In the genomic region with DNA sequence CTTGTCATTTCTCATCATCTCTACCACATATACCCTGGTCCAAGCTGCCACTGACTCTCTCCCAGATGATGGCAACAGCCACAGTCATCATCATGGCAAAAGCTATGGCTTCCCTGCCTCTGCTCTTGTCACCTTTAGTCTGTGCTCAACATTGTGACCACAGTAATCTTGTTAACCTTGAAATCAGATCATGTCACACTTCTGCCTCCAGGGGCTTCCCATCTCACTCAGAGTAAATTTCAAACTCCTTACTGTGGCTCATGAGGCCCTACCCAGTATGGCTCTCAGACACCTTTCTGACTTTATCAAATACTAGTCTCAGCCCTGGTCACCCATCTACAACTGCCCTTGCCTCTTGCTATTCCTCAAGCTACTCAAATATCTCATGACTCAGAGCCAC, we compare ENCODE assay signal across 19 cellular contexts. TPM values are rescaled to one million over a fixed set of nuclear protein-coding genes. Genes with fewer than 3 reads are reported as not detected.
DNase-seq lines count a peak whose midpoint lies in the region; ATAC-seq and FAIRE-seq lines count a peak whose summit lies in the region.
"Had no signal": no experiment of that assay in that cellular context is flagged by ENCODE, and none has a peak within 500 bp of the region (broad histone marks: within the 10 kb centered on the region; RNA-seq: fewer than 3 reads in every experiment).

No MANE protein-coding gene starts in this region.

- peaks cover 4% of the 10 kb centered on the region for H3K36me3 Mint-ChIP-seq in activated CD4-positive, alpha-beta T cell treated with anti-CD3 and anti-CD28 coated beads for 36 hours (ENCODE audit: low read depth)
- H3K36me3 Mint-ChIP-seq in activated CD4-positive, alpha-beta T cell treated with anti-CD3 and anti-CD28 coated beads, Interleukin-2, amount 10 ng/mL, durations not matched to agents 24 days and 14 days (ENCODE audit: low read depth) = peaks cover 12% of the 10 kb centered on the region
- H3K36me3 Mint-ChIP-seq in stimulated activated memory B cell treated with anti-CD40 and anti-IgM and Interleukin-4, amounts not matched to agents 10 μg/mL and 1 μg/mL and 100 μg/mL, for 72 hours = peaks cover 8% of the 10 kb centered on the region
- peaks cover 7% of the 10 kb centered on the region for H3K36me3 Mint-ChIP-seq in T-cell

- H3K9me3 Mint-ChIP-seq in activated CD4-positive, alpha-beta T cell treated with anti-CD3 and anti-CD28 coated beads for 36 hours (ENCODE audit: low read depth) = peaks cover 15% of the 10 kb centered on the region
- peaks cover 22% of the 10 kb centered on the region for H3K9me3 Mint-ChIP-seq in activated CD4-positive, alpha-beta T cell treated with anti-CD3 and anti-CD28 coated beads, Interleukin-2, amount 10 ng/mL, durations not matched to agents 24 days and 14 days
- peaks cover 7% of the 10 kb centered on the region for H3K9me3 Mint-ChIP-seq in stimulated activated memory B cell treated with anti-CD40 and anti-IgM and Interleukin-4, amounts not matched to agents 10 μg/mL and 1 μg/mL and 100 μg/mL, for 72 hours
- peaks cover 6 to 12% (median 8%) of the 10 kb centered on the region in 3 donors for H3K9me3 Mint-ChIP-seq in T-cell

- CTCF ChIA-PET in activated CD4-positive, alpha-beta T cell treated with anti-CD3 and anti-CD28 coated beads for 36 hours (lab: Charles Lee) = interaction anchor here (1.9 kb wide), 1 partner anchor 12 kb away, joined by 6 read pairs; no protein-coding TSS in a partner anchor
- CTCF ChIA-PET in T-cell (lab: Charles Lee) = interaction anchor here in 1 of 2 donors (0.5 kb wide), 1 partner anchor 183 kb away, joined by 4 read pairs; no protein-coding TSS in a partner anchor

- DNase-seq in activated CD4-positive, alpha-beta T cell treated with anti-CD3 and anti-CD28 coated beads for 36 hours = no peak
- no peak for DNase-seq in activated CD4-positive, alpha-beta T cell treated with anti-CD3 and anti-CD28 coated beads, Interleukin-2, amount 10 ng/mL, durations not matched to agents 24 days and 14 days
- DNase-seq in NCI-H82 treated with DMSO at 0.1 percent for 48 hours (lab: John Stamatoyannopoulos, UW; ENCODE audit: unreplicated experiment) = peak; percentile 31
- DNase-seq in frontal cortex (ENCODE audit: low spot score in 2 of 2) = no peak
- no peak for DNase-seq in T-cell
- DNase-seq: 8988T; activated naive CD4-positive, alpha-beta T cell; CD4-positive, CD25-positive, alpha-beta regulatory T cell; DND-41; foreskin melanocyte; Kasumi-1; stimulated activated naive CD4-positive, alpha-beta T cell treated with Interleukin-2 at 50 U/mL for 16 hours; T-helper 1 cell; WERI-Rb-1 had no signal

- H3K27ac Mint-ChIP-seq in activated CD4-positive, alpha-beta T cell treated with anti-CD3 and anti-CD28 coated beads for 36 hours = no peak overlapping the region
- H3K27ac Mint-ChIP-seq in activated CD4-positive, alpha-beta T cell treated with anti-CD3 and anti-CD28 coated beads, Interleukin-2, amount 10 ng/mL, durations not matched to agents 24 days and 14 days = no peak overlapping the region
- H3K27ac Mint-ChIP-seq in stimulated activated memory B cell treated with anti-CD40 and anti-IgM and Interleukin-4, amounts not matched to agents 10 μg/mL and 1 μg/mL and 100 μg/mL, for 72 hours = no peak overlapping the region
- no peak overlapping the region for H3K27ac Mint-ChIP-seq in T-cell
- H3K27ac Mint-ChIP-seq: CD4-positive, CD25-positive, alpha-beta regulatory T cell; nephron had no signal

- POLR2A ChIA-PET in activated CD4-positive, alpha-beta T cell treated with anti-CD3 and anti-CD28 coated beads for 36 hours (lab: Charles Lee) = no interaction called here
- POLR2A ChIA-PET in T-cell (lab: Charles Lee) = no interaction called here

- no peak for FAIRE-seq in frontal cortex (lab: Jason Lieb, UNC)
- FAIRE-seq: urothelium cell line had no signal

- no peak overlapping the region for H3K4me3 Mint-ChIP-seq in activated CD4-positive, alpha-beta T cell treated with anti-CD3 and anti-CD28 coated beads for 36 hours
- no peak overlapping the region for H3K4me3 Mint-ChIP-seq in activated CD4-positive, alpha-beta T cell treated with anti-CD3 and anti-CD28 coated beads, Interleukin-2, amount 10 ng/mL, durations not matched to agents 24 days and 14 days
- H3K4me3 Mint-ChIP-seq in stimulated activated memory B cell treated with anti-CD40 and anti-IgM and Interleukin-4, amounts not matched to agents 10 μg/mL and 1 μg/mL and 100 μg/mL, for 72 hours = no peak overlapping the region
- H3K4me3 Mint-ChIP-seq in T-cell = no peak overlapping the region
- H3K4me3 Mint-ChIP-seq: CD4-positive, CD25-positive, alpha-beta regulatory T cell; nephron had no signal

- peak; percentile 59 for ATAC-seq in activated CD4-positive, alpha-beta T cell treated with anti-CD3 and anti-CD28 coated beads for 36 hours
- ATAC-seq in HG02798 (IDR thresholded peaks at IDR 0.05; ENCODE audit: poor library complexity, unreplicated experiment) (peak; percentile 41), T-cell (replicated peaks in 1 of 4) (no peak), GM19467 (IDR thresholded peaks at IDR 0.05; ENCODE audit: unreplicated experiment) (no peak)
- peak; percentile 58 for ATAC-seq in stimulated activated memory B cell treated with anti-CD40 and anti-IgM and Interleukin-4, amounts not matched to agents 10 μg/mL and 1 μg/mL and 100 μg/mL, for 72 hours

- intact Hi-C loops in activated CD4-positive, alpha-beta T cell treated with anti-CD3 and anti-CD28 coated beads for 36 hours (cut with DNase I, micrococcal nuclease) = no loop called here
- intact Hi-C loops in activated CD4-positive, alpha-beta T cell treated with anti-CD3 and anti-CD28 coated beads, Interleukin-2, amount 10 ng/mL, durations not matched to agents 24 days and 14 days (cut with micrococcal nuclease) = no loop called here

- no peaks in the 10 kb centered on the region for H3K27me3 Mint-ChIP-seq in activated CD4-positive, alpha-beta T cell treated with anti-CD3 and anti-CD28 coated beads for 36 hours
- peaks cover 2% of the 10 kb centered on the region for H3K27me3 Mint-ChIP-seq in activated CD4-positive, alpha-beta T cell treated with anti-CD3 and anti-CD28 coated beads, Interleukin-2, amount 10 ng/mL, durations not matched to agents 24 days and 14 days
- H3K27me3 Mint-ChIP-seq in stimulated activated memory B cell treated with anti-CD40 and anti-IgM and Interleukin-4, amounts not matched to agents 10 μg/mL and 1 μg/mL and 100 μg/mL, for 72 hours = peaks cover 69% of the 10 kb centered on the region
- no peaks in the 10 kb centered on the region for H3K27me3 Mint-ChIP-seq in T-cell
- H3K27me3 Mint-ChIP-seq: CD4-positive, CD25-positive, alpha-beta regulatory T cell had no signal

- H3K4me1 Mint-ChIP-seq in activated CD4-positive, alpha-beta T cell treated with anti-CD3 and anti-CD28 coated beads for 36 hours = peaks cover 13% of the 10 kb centered on the region
- peaks cover 20% of the 10 kb centered on the region for H3K4me1 Mint-ChIP-seq in activated CD4-positive, alpha-beta T cell treated with anti-CD3 and anti-CD28 coated beads, Interleukin-2, amount 10 ng/mL, durations not matched to agents 24 days and 14 days
- peaks cover 43% of the 10 kb centered on the region for H3K4me1 Mint-ChIP-seq in stimulated activated memory B cell treated with anti-CD40 and anti-IgM and Interleukin-4, amounts not matched to agents 10 μg/mL and 1 μg/mL and 100 μg/mL, for 72 hours
- H3K4me1 Mint-ChIP-seq in T-cell = peaks cover 11 to 30% (median 15%) of the 10 kb centered on the region in 3 donors

RNA-seq across cellular contexts. Expression of a gene that starts 41.2 kb away (rescaled TPM):
- 10 to 100 TPM; 32.9 to 36.4 TPM for total RNA-seq in activated CD4-positive, alpha-beta T cell treated with anti-CD3 and anti-CD28 coated beads for 36 hours
- total RNA-seq in activated CD4-positive, alpha-beta T cell treated with anti-CD3 and anti-CD28 coated beads, Interleukin-2, amount 10 ng/mL, durations not matched to agents 24 days and 14 days = 43.2 and 46.0 TPM in 2 replicates
- total RNA-seq in frontal cortex (22.8 TPM), T-cell (10 to 100 TPM; 67.9 to 98.7 (median 75.2) TPM)

Comparison
In these comparisons a context has a peak if more than half of its experiments do, and no peak if none do; other contexts are left out.
1. ATAC-seq: peak in activated CD4-positive, alpha-beta T cell treated with anti-CD3 and anti-CD28 coated beads for 36 hours (single experiment), HG02798 (single experiment) and stimulated activated memory B cell treated with anti-CD40 and anti-IgM and Interleukin-4, amounts not matched to agents 10 μg/mL and 1 μg/mL and 100 μg/mL, for 72 hours (single experiment); none in T-cell (0 of 4) and GM19467 (single experiment).